ENCODE assay signal across 11 cellular contexts in genomic region chr6:166572370-166573261, GRCh38. TPM values are rescaled to one million over a fixed set of nuclear protein-coding genes. Genes with fewer than 3 reads are reported as not detected.
DNase-seq lines count a peak whose midpoint lies in the region; ATAC-seq and TF ChIP-seq lines count a peak whose summit lies in the region.
"Had no signal": no experiment of that assay in that cellular context is flagged by ENCODE, and none has a peak within 500 bp of the region (broad histone marks: within the 10 kb centered on the region; RNA-seq: fewer than 3 reads in every experiment).

No MANE protein-coding gene starts in this region.

- H3K4me1 ChIP-seq in Panc1 (ENCODE audit: control insufficient read depth, insufficient read depth, low read length) (no peaks in the 10 kb centered on the region), parathyroid adenoma (peaks cover 21% of the 10 kb centered on the region)

- H3K27ac Mint-ChIP-seq in activated T-cell treated with anti-CD3 and anti-CD28 coated beads, Interleukin-2, amount 50 U/mL, for 72 hours = no peak overlapping the region

- H3K79me2 ChIP-seq in parathyroid adenoma = peaks cover 54% of the 10 kb centered on the region

- TF ChIP-seq CTCF in Panc1 (IDR thresholded peaks at IDR 0.05) (no peak), fibroblast of the aortic adventitia (IDR thresholded peaks at IDR 0.05; ENCODE audit: insufficient read depth, low read length) (no peak), parathyroid adenoma (IDR thresholded peaks at IDR 0.05) (no peak)

- no peaks in the 10 kb centered on the region for H3K36me3 ChIP-seq in Panc1 (ENCODE audit: control insufficient read depth, insufficient read depth, low read length)
- H3K36me3 ChIP-seq in parathyroid adenoma (ENCODE audit: control insufficient read depth, insufficient read depth, low read length) = no peaks in the 10 kb centered on the region

- peak overlapping the region; percentile 27 for H2AFZ ChIP-seq in parathyroid adenoma

- no peak overlapping the region for H3K4me3 Mint-ChIP-seq in activated T-cell treated with anti-CD3 and anti-CD28 coated beads, Interleukin-2, amount 50 U/mL, for 72 hours

- no peaks in the 10 kb centered on the region for H3K27me3 ChIP-seq in Panc1 (ENCODE audit: control insufficient read depth, insufficient read depth, low read length)
- H3K27me3 ChIP-seq in parathyroid adenoma (ENCODE audit: control insufficient read depth, insufficient read depth, low read length) = no peaks in the 10 kb centered on the region

- intact Hi-C loops in Panc1 (cut with micrococcal nuclease; ENCODE audit: unreplicated experiment) = no loop called here
- intact Hi-C loops in left colon (cut with DNase I, micrococcal nuclease) = no loop called here

- no TSS peak for BruUV-seq in Panc1 (replicated peaks; lab: Mats Ljungman, UMichigan)

- peak; percentile 60 for ATAC-seq in Panc1
- no peak for ATAC-seq in activated T-cell treated with anti-CD3 and anti-CD28 coated beads, Interleukin-2, amount 50 U/mL, for 72 hours (replicated peaks in 1 of 2)
- no peak for ATAC-seq in left colon
- no peak for ATAC-seq in HG03280 (IDR thresholded peaks at IDR 0.05; ENCODE audit: unreplicated experiment)

- H3K4me3 ChIP-seq in Panc1 (ENCODE audit: low read depth in 2 of 2, low read length in 2 of 2) (no peak overlapping the region), fibroblast of the aortic adventitia (ENCODE audit: low read depth, low read length) (no peak overlapping the region), parathyroid adenoma (ENCODE audit: low read depth, low read length) (no peak overlapping the region)
- H3K4me3 ChIP-seq: SK-N-MC had no signal

- in situ Hi-C loops in Panc1 (cut with HindIII; ENCODE audit: low pct_unique_long_range_greater_than_20kb, low sequenced_read_pairs) = no loop called here

- H3K27ac ChIP-seq in Panc1 (ENCODE audit: low read length) (no peak overlapping the region), parathyroid adenoma (peak overlapping the region; percentile 66)
- H3K27ac ChIP-seq: epithelial cell of prostate, SK-N-MC had no signal

- POLR2A ChIA-PET in Panc1 (lab: Charles Lee) = no interaction called here

- CTCF ChIA-PET in Panc1 (lab: Charles Lee) = no interaction called here

- peaks cover 4 to 7% of the 10 kb centered on the region in 2 donors for H3K9me3 Mint-ChIP-seq in activated T-cell treated with anti-CD3 and anti-CD28 coated beads, Interleukin-2, amount 50 U/mL, for 72 hours

- DNase-seq in ELR (ENCODE audit: low read depth) (peak; percentile 61), Panc1 (ENCODE audit: low read depth, low spot score) (no peak), fibroblast of the aortic adventitia (ENCODE audit: low read depth) (peak; percentile 47), left colon (no peak), midbrain (lab: John Stamatoyannopoulos, UW) (no peak)
- no peak for DNase-seq in activated T-cell treated with anti-CD3 and anti-CD28 coated beads, Interleukin-2, amount 50 U/mL, for 72 hours
- DNase-seq: activated CD8-positive, alpha-beta memory T cell treated with anti-CD3 and anti-CD28 coated beads, Interleukin-2, amount 50 U/mL, for 48 hours had no signal

- H3K27me3 Mint-ChIP-seq in activated T-cell treated with anti-CD3 and anti-CD28 coated beads, Interleukin-2, amount 50 U/mL, for 72 hours (ENCODE audit: low read depth) = no peaks in the 10 kb centered on the region

- H3K36me3 Mint-ChIP-seq in activated T-cell treated with anti-CD3 and anti-CD28 coated beads, Interleukin-2, amount 50 U/mL, for 72 hours (ENCODE audit: insufficient read depth in 2 of 2) = peaks cover 4 to 5% of the 10 kb centered on the region in 2 donors

- H3K9me3 ChIP-seq in Panc1 (ENCODE audit: control insufficient read depth, insufficient read depth, low read depth, low read length) (no peaks in the 10 kb centered on the region), parathyroid adenoma (ENCODE audit: control insufficient read depth, low read length) (no peaks in the 10 kb centered on the region)

- no peak overlapping the region for H3K9ac ChIP-seq in parathyroid adenoma

- H3K4me2 ChIP-seq in parathyroid adenoma (ENCODE audit: low read length) = no peak overlapping the region

- no peaks in the 10 kb centered on the region for H3K4me1 Mint-ChIP-seq in activated T-cell treated with anti-CD3 and anti-CD28 coated beads, Interleukin-2, amount 50 U/mL, for 72 hours (ENCODE audit: low read depth)

RNA-seq across cellular contexts. Expression of gene RAMACL, which starts 13.9 kb away (rescaled TPM):
- total RNA-seq in Panc1 (2021; ENCODE audit: unreplicated experiment) = 0.13 TPM
- polyA plus RNA-seq in Panc1 (2012; ENCODE audit: insufficient read length) = not detected
- 2.4 and 2.5 TPM in 2 replicates for total RNA-seq in fibroblast of the aortic adventitia (ENCODE audit: low replicate concordance)
- 1 to 10 TPM in 1 of 2 donors, under 1 TPM in 1; 0.95 to 1.4 TPM for total RNA-seq in activated T-cell treated with anti-CD3 and anti-CD28 coated beads, Interleukin-2, amount 50 U/mL, for 72 hours
- total RNA-seq in left colon = 1 to 10 TPM in 1 of 2 donors, under 1 TPM in 1; 0.81 to 1.1 TPM

RNA-seq across cellular contexts. Expression of gene RPS6KA2, which starts 54.4 kb away (rescaled TPM):
- total RNA-seq in Panc1 (2021; ENCODE audit: unreplicated experiment) (4.1 TPM), fibroblast of the aortic adventitia (ENCODE audit: low replicate concordance) (32.5 and 89.7 TPM in 2 replicates), left colon (10 to 100 TPM; 11.5 to 13.3 TPM)
- 4.6 TPM for polyA plus RNA-seq in Panc1 (2012; ENCODE audit: insufficient read length)
- 10 to 100 TPM; 28.1 to 28.5 TPM for total RNA-seq in activated T-cell treated with anti-CD3 and anti-CD28 coated beads, Interleukin-2, amount 50 U/mL, for 72 hours

Comparison
In these comparisons a context has a peak if more than half of its experiments do, and no peak if none do; other contexts are left out.
1. DNase-seq: peak in ELR (single experiment) and fibroblast of the aortic adventitia (single experiment); none in Panc1 (single experiment), activated T-cell treated with anti-CD3 and anti-CD28 coated beads, Interleukin-2, amount 50 U/mL, for 72 hours (0 of 2), left colon (0 of 2) and midbrain (single experiment).